ENCODE assay signal across 1 cellular context in genomic region chr9:93183663-93184438, GRCh38.
TF ChIP-seq lines count a peak whose summit lies in the region.

TSS of gene WNK2 (plus strand) at chr9:93184139. CDS start at chr9:93184930, 791 bp downstream.

TF ChIP-seq in K562, 482 proteins besides CTCF, POLR2A, EP300 and RAD21 (continued from another document):
- TF ChIP-seq CCAR2 (IDR thresholded peaks at IDR 0.05; ENCODE audit: low read depth, low read length) (no peak), NR2F6 (CRISPR knock-in tag; IDR thresholded peaks at IDR 0.05) (no peak), SIN3A (IDR thresholded peaks at IDR 0.05; ENCODE audit: borderline replicate concordance in 2 of 2, control insufficient read depth in 1 of 2, low read depth in 2 of 2, low read length in 2 of 2) (0 out of 4 replicates have a peak, but pooled peaks of 1 of the 2 experiments have one; percentile 5), CBX2 (IDR thresholded peaks at IDR 0.05; ENCODE audit: insufficient read depth, low read length, poor library complexity, severe bottlenecking) (no peak), GATAD2B (IDR thresholded peaks at IDR 0.05; ENCODE audit: borderline replicate concordance) (0 out of 2 replicates have a peak, but pooled peaks have one; percentile 53), SIN3B (IDR thresholded peaks at IDR 0.05; ENCODE audit: low read depth) (0 out of 2 replicates have a peak, but pooled peaks have one; percentile 14), SMAD2 (IDR thresholded peaks at IDR 0.05; ENCODE audit: low read depth, low read length) (no peak), ILK (tag; IDR thresholded peaks at IDR 0.05; ENCODE audit: borderline replicate concordance, low read depth) (no peak), RB1 (IDR thresholded peaks at IDR 0.05; ENCODE audit: low read depth) (peak; percentile 73), CBFA2T3 (IDR thresholded peaks at IDR 0.05) (no peak), RBFOX2 (IDR thresholded peaks at IDR 0.05; ENCODE audit: low read depth, low read length) (peak; percentile 30; the same call in 1 of the 2 replicates), L3MBTL2 (IDR thresholded peaks at IDR 0.05) (peak; percentile 95), TAF1 (IDR thresholded peaks at IDR 0.05; ENCODE audit: control insufficient read depth, extremely low read depth, insufficient read depth, low read length, severe bottlenecking) (no peak), ATF1 (CRISPR knock-in tag; IDR thresholded peaks at IDR 0.05) (no peak), ATF1 (tag; IDR thresholded peaks at IDR 0.05) (no peak), HOXB6 (CRISPR knock-in tag; IDR thresholded peaks at IDR 0.05; ENCODE audit: borderline replicate concordance) (no peak), MBD2 (IDR thresholded peaks at IDR 0.05; ENCODE audit: borderline replicate concordance, low read depth) (no peak), NRF1 (conservative IDR thresholded peaks at IDR 0.05 in 1 of 2, IDR thresholded peaks at IDR 0.05 in 1 of 2) (peak; percentile 11 to 47; a peak in 2 of 4 replicates), PTTG1 (tag; IDR thresholded peaks at IDR 0.05; ENCODE audit: low read depth) (no peak), ZBTB7A (IDR thresholded peaks at IDR 0.05; ENCODE audit: borderline replicate concordance, control insufficient read depth, low read depth, low read length) (peak; percentile 75; the same call in 1 of the 2 replicates), BRCA1 (IDR thresholded peaks at IDR 0.05) (no peak), BRCA1 (CRISPR knock-in tag; IDR thresholded peaks at IDR 0.05) (no peak), MED1 (CRISPR knock-in tag; IDR thresholded peaks at IDR 0.05; ENCODE audit: borderline replicate concordance) (no peak), MAFF (IDR thresholded peaks at IDR 0.05; ENCODE audit: low read length) (no peak), YY1 (IDR thresholded peaks at IDR 0.05; ENCODE audit: borderline replicate concordance in 1 of 3, control insufficient read depth in 1 of 3, extremely low read depth in 1 of 3, insufficient read depth in 3 of 3, insufficient read length in 1 of 3, insufficient replicate concordance in 2 of 3, low read depth in 1 of 3, low read length in 2 of 3) (no peak), CC2D1A (IDR thresholded peaks at IDR 0.05) (no peak), NR2C1 (IDR thresholded peaks at IDR 0.05) (no peak), NR2C1 (tag; IDR thresholded peaks at IDR 0.05) (no peak), CCNT2 (IDR thresholded peaks at IDR 0.05; ENCODE audit: borderline replicate concordance, extremely low read depth, insufficient read length, low read depth, low read length) (no peak), SMAD1 (IDR thresholded peaks at IDR 0.05; ENCODE audit: low read depth, low read length, partially characterized antibody) (no peak), CREB3L1 (IDR thresholded peaks at IDR 0.05; ENCODE audit: borderline replicate concordance, low read depth) (no peak), PURB (CRISPR knock-in tag; IDR thresholded peaks at IDR 0.05; ENCODE audit: low read depth) (no peak), E2F6 (IDR thresholded peaks at IDR 0.05; ENCODE audit: borderline replicate concordance in 1 of 2, extremely low read depth in 1 of 2, insufficient read depth in 1 of 2, insufficient read length in 1 of 2, low read depth in 1 of 2, low read length in 1 of 2, poor library complexity in 1 of 2, severe bottlenecking in 1 of 2) (peak; percentile 78 to 97), ZNF740 (CRISPR knock-in tag; IDR thresholded peaks at IDR 0.05) (no peak), ZNF740 (tag; IDR thresholded peaks at IDR 0.05) (no peak), CXXC5 (CRISPR knock-in tag; IDR thresholded peaks at IDR 0.05) (peak; percentile 84)
- TF ChIP-seq, protein P1, sequence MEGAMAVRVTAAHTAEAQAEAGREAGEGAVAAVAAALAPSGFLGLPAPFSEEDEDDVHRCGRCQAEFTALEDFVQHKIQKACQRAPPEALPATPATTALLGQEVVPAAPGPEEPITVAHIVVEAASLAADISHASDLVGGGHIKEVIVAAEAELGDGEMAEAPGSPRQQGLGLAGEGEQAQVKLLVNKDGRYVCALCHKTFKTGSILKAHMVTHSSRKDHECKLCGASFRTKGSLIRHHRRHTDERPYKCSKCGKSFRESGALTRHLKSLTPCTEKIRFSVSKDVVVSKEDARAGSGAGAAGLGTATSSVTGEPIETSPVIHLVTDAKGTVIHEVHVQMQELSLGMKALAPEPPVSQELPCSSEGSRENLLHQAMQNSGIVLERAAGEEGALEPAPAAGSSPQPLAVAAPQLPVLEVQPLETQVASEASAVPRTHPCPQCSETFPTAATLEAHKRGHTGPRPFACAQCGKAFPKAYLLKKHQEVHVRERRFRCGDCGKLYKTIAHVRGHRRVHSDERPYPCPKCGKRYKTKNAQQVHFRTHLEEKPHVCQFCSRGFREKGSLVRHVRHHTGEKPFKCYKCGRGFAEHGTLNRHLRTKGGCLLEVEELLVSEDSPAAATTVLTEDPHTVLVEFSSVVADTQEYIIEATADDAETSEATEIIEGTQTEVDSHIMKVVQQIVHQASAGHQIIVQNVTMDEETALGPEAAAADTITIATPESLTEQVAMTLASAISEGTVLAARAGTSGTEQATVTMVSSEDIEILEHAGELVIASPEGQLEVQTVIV (CRISPR knock-in tag; IDR thresholded peaks at IDR 0.05; ENCODE audit: borderline replicate concordance): no peak
- TF ChIP-seq, protein P2, sequence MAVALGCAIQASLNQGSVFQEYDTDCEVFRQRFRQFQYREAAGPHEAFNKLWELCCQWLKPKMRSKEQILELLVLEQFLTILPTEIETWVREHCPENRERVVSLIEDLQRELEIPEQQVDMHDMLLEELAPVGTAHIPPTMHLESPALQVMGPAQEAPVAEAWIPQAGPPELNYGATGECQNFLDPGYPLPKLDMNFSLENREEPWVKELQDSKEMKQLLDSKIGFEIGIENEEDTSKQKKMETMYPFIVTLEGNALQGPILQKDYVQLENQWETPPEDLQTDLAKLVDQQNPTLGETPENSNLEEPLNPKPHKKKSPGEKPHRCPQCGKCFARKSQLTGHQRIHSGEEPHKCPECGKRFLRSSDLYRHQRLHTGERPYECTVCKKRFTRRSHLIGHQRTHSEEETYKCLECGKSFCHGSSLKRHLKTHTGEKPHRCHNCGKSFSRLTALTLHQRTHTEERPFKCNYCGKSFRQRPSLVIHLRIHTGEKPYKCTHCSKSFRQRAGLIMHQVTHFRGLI (CRISPR knock-in tag; IDR thresholded peaks at IDR 0.05): peak; percentile 27; the same call in 1 of the 2 replicates
- TF ChIP-seq, protein P3, sequence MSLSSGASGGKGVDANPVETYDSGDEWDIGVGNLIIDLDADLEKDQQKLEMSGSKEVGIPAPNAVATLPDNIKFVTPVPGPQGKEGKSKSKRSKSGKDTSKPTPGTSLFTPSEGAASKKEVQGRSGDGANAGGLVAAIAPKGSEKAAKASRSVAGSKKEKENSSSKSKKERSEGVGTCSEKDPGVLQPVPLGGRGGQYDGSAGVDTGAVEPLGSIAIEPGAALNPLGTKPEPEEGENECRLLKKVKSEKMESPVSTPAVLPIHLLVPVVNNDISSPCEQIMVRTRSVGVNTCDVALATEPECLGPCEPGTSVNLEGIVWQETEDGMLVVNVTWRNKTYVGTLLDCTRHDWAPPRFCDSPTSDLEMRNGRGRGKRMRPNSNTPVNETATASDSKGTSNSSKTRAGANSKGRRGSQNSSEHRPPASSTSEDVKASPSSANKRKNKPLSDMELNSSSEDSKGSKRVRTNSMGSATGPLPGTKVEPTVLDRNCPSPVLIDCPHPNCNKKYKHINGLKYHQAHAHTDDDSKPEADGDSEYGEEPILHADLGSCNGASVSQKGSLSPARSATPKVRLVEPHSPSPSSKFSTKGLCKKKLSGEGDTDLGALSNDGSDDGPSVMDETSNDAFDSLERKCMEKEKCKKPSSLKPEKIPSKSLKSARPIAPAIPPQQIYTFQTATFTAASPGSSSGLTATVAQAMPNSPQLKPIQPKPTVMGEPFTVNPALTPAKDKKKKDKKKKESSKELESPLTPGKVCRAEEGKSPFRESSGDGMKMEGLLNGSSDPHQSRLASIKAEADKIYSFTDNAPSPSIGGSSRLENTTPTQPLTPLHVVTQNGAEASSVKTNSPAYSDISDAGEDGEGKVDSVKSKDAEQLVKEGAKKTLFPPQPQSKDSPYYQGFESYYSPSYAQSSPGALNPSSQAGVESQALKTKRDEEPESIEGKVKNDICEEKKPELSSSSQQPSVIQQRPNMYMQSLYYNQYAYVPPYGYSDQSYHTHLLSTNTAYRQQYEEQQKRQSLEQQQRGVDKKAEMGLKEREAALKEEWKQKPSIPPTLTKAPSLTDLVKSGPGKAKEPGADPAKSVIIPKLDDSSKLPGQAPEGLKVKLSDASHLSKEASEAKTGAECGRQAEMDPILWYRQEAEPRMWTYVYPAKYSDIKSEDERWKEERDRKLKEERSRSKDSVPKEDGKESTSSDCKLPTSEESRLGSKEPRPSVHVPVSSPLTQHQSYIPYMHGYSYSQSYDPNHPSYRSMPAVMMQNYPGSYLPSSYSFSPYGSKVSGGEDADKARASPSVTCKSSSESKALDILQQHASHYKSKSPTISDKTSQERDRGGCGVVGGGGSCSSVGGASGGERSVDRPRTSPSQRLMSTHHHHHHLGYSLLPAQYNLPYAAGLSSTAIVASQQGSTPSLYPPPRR (CRISPR knock-in tag; IDR thresholded peaks at IDR 0.05; ENCODE audit: borderline replicate concordance): no peak
- TF ChIP-seq, protein P4, sequence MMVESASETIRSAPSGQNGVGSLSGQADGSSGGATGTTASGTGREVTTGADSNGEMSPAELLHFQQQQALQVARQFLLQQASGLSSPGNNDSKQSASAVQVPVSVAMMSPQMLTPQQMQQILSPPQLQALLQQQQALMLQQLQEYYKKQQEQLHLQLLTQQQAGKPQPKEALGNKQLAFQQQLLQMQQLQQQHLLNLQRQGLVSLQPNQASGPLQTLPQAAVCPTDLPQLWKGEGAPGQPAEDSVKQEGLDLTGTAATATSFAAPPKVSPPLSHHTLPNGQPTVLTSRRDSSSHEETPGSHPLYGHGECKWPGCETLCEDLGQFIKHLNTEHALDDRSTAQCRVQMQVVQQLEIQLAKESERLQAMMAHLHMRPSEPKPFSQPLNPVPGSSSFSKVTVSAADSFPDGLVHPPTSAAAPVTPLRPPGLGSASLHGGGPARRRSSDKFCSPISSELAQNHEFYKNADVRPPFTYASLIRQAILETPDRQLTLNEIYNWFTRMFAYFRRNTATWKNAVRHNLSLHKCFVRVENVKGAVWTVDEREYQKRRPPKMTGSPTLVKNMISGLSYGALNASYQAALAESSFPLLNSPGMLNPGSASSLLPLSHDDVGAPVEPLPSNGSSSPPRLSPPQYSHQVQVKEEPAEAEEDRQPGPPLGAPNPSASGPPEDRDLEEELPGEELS (CRISPR knock-in tag; IDR thresholded peaks at IDR 0.05; ENCODE audit: borderline replicate concordance): no peak
TF ChIP-seq in K562: peak in this region for 18.
